In the genomic region with DNA sequence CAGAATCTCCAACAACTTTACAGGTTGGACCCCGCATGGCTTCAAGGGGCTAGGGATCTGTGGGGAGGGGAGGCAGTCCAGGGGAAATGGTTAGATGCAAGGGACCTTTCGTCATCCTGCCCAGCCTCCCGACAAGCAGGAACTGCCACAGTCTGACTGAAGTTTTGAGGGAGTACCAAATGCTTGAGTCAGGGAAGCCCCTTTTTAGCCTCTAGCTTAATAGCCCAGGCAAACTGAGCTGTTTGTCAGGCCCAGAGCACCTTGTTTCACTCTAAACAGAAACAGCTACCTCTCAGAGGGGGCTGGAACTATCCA, we compare ENCODE assay signal across 8 cellular contexts. TPM values are rescaled to one million over a fixed set of nuclear protein-coding genes. Genes with fewer than 3 reads are reported as not detected.
DNase-seq lines count a peak whose midpoint lies in the region; ATAC-seq and TF ChIP-seq lines count a peak whose summit lies in the region.

No MANE protein-coding gene starts in this region.

- H3K36me3 Mint-ChIP-seq in Calu3 (ENCODE audit: insufficient read depth, unreplicated experiment): peaks cover 63% of the 10 kb centered on the region

- H3K4me3 Mint-ChIP-seq in Calu3 (ENCODE audit: low read depth, unreplicated experiment): peak overlapping the region; percentile 86

- CTCF ChIA-PET in Calu3 (lab: Charles Lee): interaction anchor here (0.6 to 1.1 kb wide), 2 partner anchors 19 to 23 kb away, joined by 3 read pairs; no protein-coding TSS in a partner anchor

- H3K4me3 ChIP-seq in adrenal gland (peak overlapping the region in 3 of 4 donors; percentile 75 to 94 (median 91)), left lung (peak overlapping the region; percentile 82 to 96), upper lobe of left lung (peak overlapping the region; percentile 73 to 97 (median 82))

- 9 to 11% (median 9%) methylated on average over 3 of the region's 3 CpGs; no CpG with 5 or more reads in 1 of the 4 donors for WGBS in adrenal gland, 4 donors
- WGBS in upper lobe of left lung, 2 donors: 7 to 8% methylated on average over 2 to 3 of the region's 3 CpGs

- no peaks in the 10 kb centered on the region for H3K9me3 Mint-ChIP-seq in Calu3 (ENCODE audit: low read depth, unreplicated experiment)

- BruUV-seq in Calu3 (replicated peaks; lab: Mats Ljungman, UMichigan): no TSS peak

- H3K9me3 ChIP-seq in adrenal gland (replicated peaks in 1 of 3) (no peaks in the 10 kb centered on the region), left lung (no peaks in the 10 kb centered on the region), upper lobe of left lung (no peaks in the 10 kb centered on the region)

- peak overlapping the region; percentile 76 for H3K27ac Mint-ChIP-seq in Calu3 (ENCODE audit: unreplicated experiment)

- DNase-seq in Calu3: no peak
- DNase-seq in Kasumi-1 (lab: John Stamatoyannopoulos, UW): peak; percentile 47 to 59
- DNase-seq in adrenal gland: no peak
- no peak for DNase-seq in left lung
- DNase-seq in upper lobe of left lung: no peak
- no peak for DNase-seq in H4 (ENCODE audit: low spot score)
- DNase-seq in ecto neural progenitor cell (ENCODE audit: low spot score): no peak

- TF ChIP-seq POLR2A in adrenal gland (IDR thresholded peaks at IDR 0.05) (no peak), upper lobe of left lung (IDR thresholded peaks at IDR 0.05) (no peak)

- H3K36me3 ChIP-seq in adrenal gland (replicated peaks in 1 of 2): peaks cover 0 to 3% of the 10 kb centered on the region in 2 donors
- H3K36me3 ChIP-seq in left lung: peaks cover 0 to 28% of the 10 kb centered on the region in 2 donors
- peaks cover 0 to 26% (median 13%) of the 10 kb centered on the region in 4 donors for H3K36me3 ChIP-seq in upper lobe of left lung

- TF ChIP-seq EP300 in upper lobe of left lung (IDR thresholded peaks at IDR 0.05): no peak

- TF ChIP-seq CTCF in Calu3 (IDR thresholded peaks at IDR 0.05; ENCODE audit: unreplicated experiment) (no peak), adrenal gland (IDR thresholded peaks at IDR 0.05) (no peak), left lung (IDR thresholded peaks at IDR 0.05) (no peak), upper lobe of left lung (IDR thresholded peaks at IDR 0.05) (no peak)

- H3K27ac ChIP-seq in adrenal gland (peak overlapping the region in 2 of 5 donors; percentile 59 to 93), left lung (peak overlapping the region in 1 of 2 donors; percentile 93), upper lobe of left lung (peak overlapping the region; percentile 88 to 93 (median 90))

- peaks cover 13% of the 10 kb centered on the region for H3K4me1 Mint-ChIP-seq in Calu3 (ENCODE audit: low read depth, unreplicated experiment)

- intact Hi-C loops in Calu3 (cut with micrococcal nuclease; ENCODE audit: unreplicated experiment): loop anchor here (5.0 kb wide), 1 partner anchor 551 kb away; no protein-coding TSS in a partner anchor
- intact Hi-C loops in adrenal gland (cut with DNase I): loop anchor here (5.0 to 10.0 kb wide), 3 partner anchors 109 to 282 kb away; a partner anchor contains a TSS
- intact Hi-C loops in left lung (cut with DNase I): loop anchor here in 1 of 2 donors (10.0 kb wide), 1 partner anchor 282 kb away; a partner anchor contains a TSS

- H3K4me1 ChIP-seq in adrenal gland (replicated peaks in 1 of 2) (peaks cover 6 to 17% of the 10 kb centered on the region in 2 donors), left lung (peaks cover 5 to 32% of the 10 kb centered on the region in 2 donors), upper lobe of left lung (peaks cover 17 to 25% (median 20%) of the 10 kb centered on the region in 4 donors)

- no peaks in the 10 kb centered on the region for H3K27me3 ChIP-seq in adrenal gland
- H3K27me3 ChIP-seq in left lung: no peaks in the 10 kb centered on the region
- no peaks in the 10 kb centered on the region for H3K27me3 ChIP-seq in upper lobe of left lung

- no peaks in the 10 kb centered on the region for H3K27me3 Mint-ChIP-seq in Calu3 (ENCODE audit: unreplicated experiment)

- no peak for ATAC-seq in left lung
- ATAC-seq in upper lobe of left lung (ENCODE audit: low FRiP score in 2 of 2): no peak
- ATAC-seq in GM21786 (IDR thresholded peaks at IDR 0.05; ENCODE audit: unreplicated experiment): no peak

RNA-seq across cellular contexts. Expression of a gene that starts 1.1 kb away (rescaled TPM):
- 38.8 and 40.0 TPM in 2 replicates for total RNA-seq in Calu3 (2022)
- 10 to 100 TPM; 19.0 to 53.5 (median 25.0) TPM for total RNA-seq in adrenal gland
- 10 to 100 TPM in 2 of 3 donors, 1 to 10 TPM in 1; 6.8 to 17.8 (median 11.8) TPM for polyA plus RNA-seq in adrenal gland
- total RNA-seq in left lung: 10 to 100 TPM; 23.6 to 30.0 TPM
- total RNA-seq in upper lobe of left lung: 10 to 100 TPM; 26.2 to 44.1 (median 29.5) TPM
- total RNA-seq in H4 (2014; rRNA removed; shearing (Covaris generic)): 34.1 and 42.4 TPM in 2 replicates

RNA-seq across cellular contexts. Expression of a gene that starts 57.3 kb away (rescaled TPM):
- total RNA-seq in Calu3 (2022) (57.9 and 66.6 TPM in 2 replicates), adrenal gland (10 to 100 TPM; 26.8 to 69.9 (median 42.1) TPM), left lung (10 to 100 TPM; 36.4 to 37.2 TPM), upper lobe of left lung (10 to 100 TPM in 5 of 6 donors, 1 to 10 TPM in 1; 7.3 to 41.7 (median 24.9) TPM)
- polyA plus RNA-seq in adrenal gland: 10 to 100 TPM; 15.4 to 42.8 (median 18.5) TPM
- 27.5 and 28.3 TPM in 2 replicates for total RNA-seq in H4 (2014; rRNA removed; shearing (Covaris generic))

Comparison
In these comparisons a context has a peak if more than half of its experiments do, and no peak if none do; other contexts are left out.
1. DNase-seq: peak in Kasumi-1 (2 of 2); none in Calu3 (single experiment), adrenal gland (0 of 7), left lung (0 of 2), upper lobe of left lung (0 of 2), H4 (single experiment) and ecto neural progenitor cell (single experiment).
2. Peak in every context shown above with its lines, with median percentiles within 50 percentile points of each other: H3K4me3 ChIP-seq.